Comparison of ENCODE assay signal across 21 cellular contexts in genomic region chr11:127338380-127339259, GRCh38.
DNase-seq lines count a peak whose midpoint lies in the region; ATAC-seq and TF ChIP-seq lines count a peak whose summit lies in the region.
"Had no signal": no experiment of that assay in that cellular context is flagged by ENCODE, and none has a peak within 500 bp of the region (broad histone marks: within the 10 kb centered on the region; RNA-seq: fewer than 3 reads in every experiment).

No MANE protein-coding gene starts in this region.

- H2BK120ac ChIP-seq in trophoblast cell (ENCODE audit: insufficient read depth, low read length, poor library complexity): no peak overlapping the region

- H3K4me1 ChIP-seq in HUES48 (ENCODE audit: control insufficient read depth, insufficient read depth, low read length): peaks cover 20% of the 10 kb centered on the region
- peaks cover 0 to 2% of the 10 kb centered on the region in 2 experiments for H3K4me1 ChIP-seq in trophoblast cell (ENCODE audit: control insufficient read depth in 1 of 2, insufficient read depth in 2 of 2, low read length in 2 of 2)
- H3K4me1 ChIP-seq: SJCRH30 had no signal

- ATAC-seq in WTC11: peak; percentile 86
- no peak for ATAC-seq in GM21367 (IDR thresholded peaks at IDR 0.05; ENCODE audit: unreplicated experiment)

- DNase-seq in WTC11 (ENCODE audit: low spot score) (no peak), iPS-NIHi11 (ENCODE audit: low spot score) (peak; percentile 6), trophoblast cell (peak; percentile 3 to 68), activated gamma-delta T cell treated with Interleukin-2 at 50 U/mL for 16 hours (no peak), NCI-H446 (lab: John Stamatoyannopoulos, UW) (no peak)
- DNase-seq: ACHN, AML-193, DMS79 treated with DMSO at 0.1 percent for 48 hours, Karpas-422, MM.1S, NCI-H1092 treated with DMSO at 0.1 percent for 48 hours, NCI-H187, NCI-H2107, NCI-H2227 treated with DMSO at 0.1 percent for 48 hours, NCI-H524, NCI-H82, SJCRH30 had no signal

- no peak for TF ChIP-seq CTCF in WTC11 (IDR thresholded peaks at IDR 0.05)

- H2BK5ac ChIP-seq in trophoblast cell (ENCODE audit: low read depth, low read length, poor library complexity): peak overlapping the region; percentile 27

- no peak overlapping the region for H4K12ac ChIP-seq in trophoblast cell (ENCODE audit: low read depth, low read length)

- H3K27me3 Mint-ChIP-seq in WTC11 (ENCODE audit: low read depth): no peaks in the 10 kb centered on the region
- H3K27me3 Mint-ChIP-seq: IgD-negative memory B cell had no signal

- H3K18ac ChIP-seq in trophoblast cell (ENCODE audit: low read length): no peak overlapping the region

- peak overlapping the region; percentile 33 for H4K8ac ChIP-seq in trophoblast cell (ENCODE audit: low read depth, low read length)

- H3K4me2 ChIP-seq in trophoblast cell (ENCODE audit: low read length): peak overlapping the region; percentile 26

- H3K36me3 ChIP-seq in HUES48 (ENCODE audit: control insufficient read depth, insufficient read depth, low read length) (no peaks in the 10 kb centered on the region), trophoblast cell (ENCODE audit: control insufficient read depth in 1 of 2, insufficient read depth in 2 of 2, low read length in 2 of 2) (no peaks in the 10 kb centered on the region)
- H3K36me3 ChIP-seq: SJCRH30 had no signal

- H4K91ac ChIP-seq in trophoblast cell (ENCODE audit: low read depth, low read length): peak overlapping the region; percentile 65

- H3K4me3 ChIP-seq in HUES48 (ENCODE audit: low read depth, low read length) (peak overlapping the region; percentile 3; the same call in 1 of the 2 replicates), trophoblast cell (ENCODE audit: low read depth, low read length) (no peak overlapping the region)
- H3K4me3 ChIP-seq: SJCRH30 had no signal

- H2AFZ ChIP-seq in trophoblast cell (ENCODE audit: insufficient read depth, low read length, poor library complexity): no peak overlapping the region

- no peak overlapping the region for H3K14ac ChIP-seq in trophoblast cell (ENCODE audit: low read length)

- WGBS in trophoblast cell (ENCODE audit: extremely low coverage, insufficient coverage, insufficient read length): no CpG with 5 or more reads among the region's 6 CpGs

- peak overlapping the region; percentile 53 for H2BK12ac ChIP-seq in trophoblast cell (ENCODE audit: low read length)

- H3K27ac Mint-ChIP-seq in WTC11: peak overlapping the region; percentile 95
- H3K27ac Mint-ChIP-seq: IgD-negative memory B cell had no signal

- H2AK5ac ChIP-seq in trophoblast cell (ENCODE audit: low read length): no peak overlapping the region

- peak overlapping the region; percentile 23 for H3K27ac ChIP-seq in HUES48 (ENCODE audit: low read depth, low read length)
- peak overlapping the region; percentile 78 for H3K27ac ChIP-seq in trophoblast cell (ENCODE audit: low read depth, low read length)
- H3K27ac ChIP-seq: C4-2B, SJCRH30 had no signal

- H3K9ac ChIP-seq in HUES48 (ENCODE audit: low read depth, low read length): peak overlapping the region; percentile 35; the same call in 1 of the 2 replicates
- no peak overlapping the region for H3K9ac ChIP-seq in trophoblast cell (ENCODE audit: low read length)

- no peak overlapping the region for H3K23ac ChIP-seq in trophoblast cell (ENCODE audit: low read length)

- H3K79me1 ChIP-seq in trophoblast cell (ENCODE audit: low read length): peaks cover 5% of the 10 kb centered on the region

- peaks cover 34% of the 10 kb centered on the region for H3K9me3 Mint-ChIP-seq in WTC11

- CTCF ChIA-PET in WTC11 (lab: Charles Lee): no interaction called here

- peaks cover 19% of the 10 kb centered on the region for H3K36me3 Mint-ChIP-seq in WTC11
- H3K36me3 Mint-ChIP-seq: IgD-negative memory B cell had no signal

- peaks cover 1% of the 10 kb centered on the region; the same call in 1 of the 2 replicates for H3K9me3 ChIP-seq in HUES48 (ENCODE audit: control insufficient read depth, insufficient read depth, low read length)
- no peaks in the 10 kb centered on the region for H3K9me3 ChIP-seq in trophoblast cell (ENCODE audit: insufficient read depth, low read depth, low read length)
- H3K9me3 ChIP-seq: SJCRH30 had no signal

- POLR2A ChIA-PET in WTC11 (lab: Charles Lee): no interaction called here

- no peak overlapping the region for H3K4ac ChIP-seq in trophoblast cell (ENCODE audit: low read depth, low read length)

- H3K4me1 Mint-ChIP-seq in WTC11: peaks cover 34% of the 10 kb centered on the region
- H3K4me1 Mint-ChIP-seq: IgD-negative memory B cell had no signal

- H3K4me3 Mint-ChIP-seq in WTC11: peak overlapping the region; percentile 45
- H3K4me3 Mint-ChIP-seq: IgD-negative memory B cell had no signal

- H3K27me3 ChIP-seq in HUES48 (ENCODE audit: control insufficient read depth, insufficient read depth, low read length): no peaks in the 10 kb centered on the region
- H3K27me3 ChIP-seq in trophoblast cell (ENCODE audit: insufficient read depth, low read length): no peaks in the 10 kb centered on the region
- H3K27me3 ChIP-seq: SJCRH30 had no signal

- H3K79me2 ChIP-seq in trophoblast cell (ENCODE audit: control insufficient read depth, insufficient read depth, low read length, poor library complexity): no peaks in the 10 kb centered on the region

TF ChIP-seq in WTC11, 78 proteins besides CTCF, POLR2A, EP300 and RAD21:
- TF ChIP-seq ZBTB21 (CRISPR knock-in tag; IDR thresholded peaks at IDR 0.05; ENCODE audit: borderline replicate concordance) (no peak), ZNF121 (CRISPR knock-in tag; IDR thresholded peaks at IDR 0.05) (no peak), ZNF416 (CRISPR knock-in tag; IDR thresholded peaks at IDR 0.05) (no peak), PRDM15 (CRISPR knock-in tag; IDR thresholded peaks at IDR 0.05) (peak; percentile 88)

Comparison
In these comparisons a context has a peak if more than half of its experiments do, and no peak if none do; other contexts are left out.
1. DNase-seq: peak in iPS-NIHi11 (single experiment) and trophoblast cell (2 of 2); none in WTC11 (single experiment), activated gamma-delta T cell treated with Interleukin-2 at 50 U/mL for 16 hours (single experiment) and NCI-H446 (0 of 2).